Comparison of ENCODE assay signal across 8 cellular contexts in the genomic region with DNA sequence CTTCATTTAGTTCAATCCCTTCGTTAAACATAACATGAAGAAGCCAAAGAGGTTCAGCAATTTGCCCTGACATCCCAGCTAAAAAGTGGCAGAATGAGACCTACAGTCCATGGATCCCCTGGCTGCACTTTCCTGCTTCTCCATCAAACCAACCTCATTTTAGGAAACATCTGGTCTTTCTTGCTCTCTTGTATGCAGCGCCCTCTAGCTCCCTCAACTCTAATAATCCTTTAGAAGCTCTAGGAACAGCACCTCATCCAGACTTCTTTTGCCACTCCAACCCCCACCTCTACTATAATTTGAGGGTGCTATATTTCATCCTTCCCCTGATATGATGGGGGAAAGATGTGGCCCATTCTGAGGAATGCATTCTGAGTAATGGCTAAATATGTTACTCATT. TPM values are rescaled to one million over a fixed set of nuclear protein-coding genes. Genes with fewer than 3 reads are reported as not detected.
A peak's percentile ranks its signal among the peaks of the same experiment; 100 is the strongest.
DNase-seq lines count a peak whose midpoint lies in the region; ATAC-seq and TF ChIP-seq lines count a peak whose summit lies in the region.

No MANE protein-coding gene starts in this region.

- no peaks in the 10 kb centered on the region for H3K9me3 ChIP-seq in BE2C

- TF ChIP-seq CTCF in BE2C (IDR thresholded peaks at IDR 0.05; ENCODE audit: low read depth, low read length), result peak; percentile 57
- TF ChIP-seq CTCF in GM12864 (IDR thresholded peaks at IDR 0.05; ENCODE audit: low read depth, low read length, missing control alignments), result peak; percentile 68

- H3K36me3 ChIP-seq in BE2C, result no peaks in the 10 kb centered on the region

- no peak for ATAC-seq in GM21723 (IDR thresholded peaks at IDR 0.05; ENCODE audit: unreplicated experiment)
- ATAC-seq in GM18867 (IDR thresholded peaks at IDR 0.05; ENCODE audit: unreplicated experiment), result no peak

- peak; percentile 11 for DNase-seq in BE2C
- DNase-seq in GM12864 (ENCODE audit: low read depth), result no peak
- DNase-seq in NAMALWA (ENCODE audit: low spot score), result peak; percentile 64
- peak; percentile 61 for DNase-seq in amniotic epithelial cell (ENCODE audit: low read depth)
- DNase-seq in iPS-NIHi7 (ENCODE audit: extremely low spot score), result peak; percentile 68
- DNase-seq in cerebellar nuclear complex (lab: John Stamatoyannopoulos, UW), result no peak

- no peaks in the 10 kb centered on the region for H3K27me3 ChIP-seq in BE2C

- no peaks in the 10 kb centered on the region for H3K4me1 ChIP-seq in BE2C

- H3K4me3 ChIP-seq in BE2C (ENCODE audit: low read depth, low read length) (no peak overlapping the region), GM12864 (ENCODE audit: low read depth, low read length) (no peak overlapping the region)

RNA-seq across cellular contexts. Expression of gene CNTF, which starts 7.4 kb away (rescaled TPM):
- polyA plus RNA-seq in BE2C (2012; ENCODE audit: insufficient read depth, insufficient read length, low read depth), result 1.0 TPM

RNA-seq across cellular contexts. Expression of gene ZFP91, which starts 51.0 kb away (rescaled TPM):
- 19.7 TPM for polyA plus RNA-seq in BE2C (2012; ENCODE audit: insufficient read depth, insufficient read length, low read depth)

RNA-seq across cellular contexts. Expression of gene LPXN, which starts 54.2 kb away (rescaled TPM):
- 2.9 TPM for polyA plus RNA-seq in BE2C (2012; ENCODE audit: insufficient read depth, insufficient read length, low read depth)

Comparison
In these comparisons a context has a peak if more than half of its experiments do, and no peak if none do; other contexts are left out.
1. DNase-seq: peak in BE2C (single experiment), NAMALWA (single experiment), amniotic epithelial cell (single experiment) and iPS-NIHi7 (single experiment); none in GM12864 (single experiment) and cerebellar nuclear complex (0 of 2).